Comparison of ENCODE assay signal across 1 cellular context in genomic region chr3:39068556-39068955, GRCh38.
A peak's percentile ranks its signal among the peaks of the same experiment; 100 is the strongest.
TF ChIP-seq lines count a peak whose summit lies in the region.

No MANE protein-coding gene starts in this region.

TF ChIP-seq in HepG2, 621 proteins besides CTCF, POLR2A, EP300 and RAD21:
- TF ChIP-seq PRPF4 (IDR thresholded peaks at IDR 0.05; ENCODE audit: low read depth, low read length, poor library complexity, severe bottlenecking) (no peak), HNF1B (CRISPR knock-in tag; IDR thresholded peaks at IDR 0.05) (no peak), MAFF (IDR thresholded peaks at IDR 0.05; ENCODE audit: low read depth, low read length) (peak; percentile 51; the same call in 1 of the 2 replicates), BHLHE40 (IDR thresholded peaks at IDR 0.05; ENCODE audit: low read length) (no peak), CREB1 (IDR thresholded peaks at IDR 0.05) (no peak), CREB1 (CRISPR knock-in tag; IDR thresholded peaks at IDR 0.05) (no peak), GABPB1 (CRISPR knock-in tag; IDR thresholded peaks at IDR 0.05) (no peak), MAFK (conservative IDR thresholded peaks at IDR 0.05 in 1 of 2, IDR thresholded peaks at IDR 0.05 in 1 of 2; ENCODE audit: low read length in 2 of 2) (peak; percentile 50 to 61), ZBTB25 (CRISPR knock-in tag; IDR thresholded peaks at IDR 0.05) (no peak), SIX4 (CRISPR knock-in tag; IDR thresholded peaks at IDR 0.05) (no peak), U2AF1 (optimal IDR thresholded peaks at IDR 0.05; ENCODE audit: low read depth, low read length) (no peak), MED1 (CRISPR knock-in tag; IDR thresholded peaks at IDR 0.05) (no peak), TGIF2 (CRISPR knock-in tag; IDR thresholded peaks at IDR 0.05) (no peak), TFAP4 (IDR thresholded peaks at IDR 0.05; ENCODE audit: borderline replicate concordance, low read depth) (no peak), SRF (IDR thresholded peaks at IDR 0.05; ENCODE audit: low read depth, low read length) (no peak), ZNF713 (CRISPR knock-in tag; IDR thresholded peaks at IDR 0.05) (no peak), MIXL1 (CRISPR knock-in tag; IDR thresholded peaks at IDR 0.05) (no peak), ZFP82 (CRISPR knock-in tag; IDR thresholded peaks at IDR 0.05; ENCODE audit: borderline replicate concordance) (no peak)
TF ChIP-seq in HepG2: peak in this region for 2.
